36 cellular contexts compared by ENCODE assay signal in the genomic region with DNA sequence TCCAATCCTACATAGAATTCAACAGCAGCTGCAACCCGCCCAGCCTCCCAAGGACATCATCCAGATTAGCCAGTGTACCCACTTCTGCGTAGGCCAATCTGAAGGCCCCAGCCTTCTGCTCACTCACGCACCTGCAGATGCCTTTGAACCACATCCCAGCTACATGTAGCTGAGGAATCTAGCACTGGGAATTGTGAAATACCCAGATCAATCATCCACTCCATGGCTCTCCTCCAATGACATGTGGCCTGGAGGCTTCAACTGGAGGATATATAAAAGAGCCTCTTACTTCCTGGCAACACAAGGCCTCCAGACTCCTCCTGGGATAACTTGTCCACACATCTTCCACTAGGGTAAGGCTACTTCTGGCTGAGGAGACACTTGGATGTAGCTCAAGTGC. TPM values are rescaled to one million over a fixed set of nuclear protein-coding genes. Genes with fewer than 3 reads are reported as not detected.
"Had no signal": no experiment of that assay in that cellular context is flagged by ENCODE, and none has a peak within 500 bp of the region (broad histone marks: within the 10 kb centered on the region; RNA-seq: fewer than 3 reads in every experiment).

A gene with protein sequence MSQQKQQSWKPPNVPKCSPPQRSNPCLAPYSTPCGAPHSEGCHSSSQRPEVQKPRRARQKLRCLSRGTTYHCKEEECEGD (plus strand): TSS at position 301 of the 400 bp plus-strand sequence. CDS start 665 bp downstream, outside the sequence.

- H3K9me3 ChIP-seq: esophagus squamous epithelium had no signal

- ATAC-seq: activated CD4-positive, alpha-beta T cell treated with anti-CD3 and anti-CD28 coated beads for 36 hours; activated CD8-positive, alpha-beta memory T cell treated with anti-CD3 and anti-CD28 coated beads, Interleukin-2, amount 10 ng/mL, durations not matched to agents 7 days and 5 days; activated CD8-positive, alpha-beta T cell treated with anti-CD3 and anti-CD28 coated beads, Interleukin-2, amount 10 ng/mL, durations not matched to agents 7 days and 5 days; activated T-cell treated with anti-CD3 and anti-CD28 coated beads, Interleukin-2, amount 50 U/mL, for 72 hours; effector memory CD8-positive, alpha-beta T cell had no signal

- H3K4me1 Mint-ChIP-seq: activated CD4-positive, alpha-beta T cell treated with anti-CD3 and anti-CD28 coated beads for 36 hours; activated CD4-positive, alpha-beta T cell treated with anti-CD3 and anti-CD28 coated beads, Interleukin-2, amount 10 ng/mL, durations not matched to agents 24 days and 14 days; activated CD8-positive, alpha-beta memory T cell treated with anti-CD3 and anti-CD28 coated beads, Interleukin-2, amount 10 ng/mL, durations not matched to agents 7 days and 5 days had no signal

- DNase-seq: activated CD4-positive, alpha-beta memory T cell treated with anti-CD3 and anti-CD28 coated beads for 36 hours; activated CD4-positive, alpha-beta T cell treated with anti-CD3 and anti-CD28 coated beads for 36 hours; activated CD4-positive, alpha-beta T cell treated with anti-CD3 and anti-CD28 coated beads, Interleukin-2, amount 10 ng/mL, durations not matched to agents 24 days and 14 days; activated CD4-positive, CD25-positive, alpha-beta regulatory T cell; activated CD4-positive, CD25-positive, alpha-beta regulatory T cell treated with anti-CD3 and anti-CD28 coated beads, Interleukin-2, amount 50 U/mL, for 72 hours; activated CD8-positive, alpha-beta memory T cell treated with anti-CD3 and anti-CD28 coated beads, Interleukin-2, amount 10 ng/mL, durations not matched to agents 7 days and 5 days; activated CD8-positive, alpha-beta memory T cell treated with anti-CD3 and anti-CD28 coated beads, Interleukin-2, amount 50 U/mL, for 4 hours; activated CD8-positive, alpha-beta T cell treated with anti-CD3 and anti-CD28 coated beads, Interleukin-2, amount 10 ng/mL, durations not matched to agents 7 days and 5 days; activated effector memory CD4-positive, alpha-beta T cell treated with Interleukin-2 at 50 U/mL for 16 hours; activated gamma-delta T cell treated with Interleukin-2 at 50 U/mL for 16 hours; activated naive CD4-positive, alpha-beta T cell treated with anti-CD3 and anti-CD28 coated beads, Interleukin-2, amount 50 U/mL, for 16 hours; activated naive CD4-positive, alpha-beta T cell treated with Interleukin-2 at 50 U/mL for 16 hours; activated T-cell treated with anti-CD3 and anti-CD28 coated beads, Interleukin-2, amount 50 U/mL, for 1 hour; activated T-cell treated with anti-CD3 and anti-CD28 coated beads, Interleukin-2, amount 50 U/mL, for 72 hours; amniotic stem cell; anterior cingulate cortex; brain microvascular endothelial cell; caudate nucleus; cortex of kidney; dermis blood vessel endothelial cell; effector CD4-positive, alpha-beta T cell; effector memory CD8-positive, alpha-beta T cell; esophagus squamous epithelium; head of caudate nucleus; T-helper 2 cell had no signal

- H3K4me1 ChIP-seq: esophagus squamous epithelium had no signal

- H3K36me3 ChIP-seq: brain microvascular endothelial cell, esophagus squamous epithelium had no signal

- H3K9me3 Mint-ChIP-seq: activated CD4-positive, alpha-beta memory T cell treated with anti-CD3 and anti-CD28 coated beads for 36 hours; activated CD4-positive, alpha-beta T cell treated with anti-CD3 and anti-CD28 coated beads, Interleukin-2, amount 10 ng/mL, durations not matched to agents 24 days and 14 days; activated T-cell treated with anti-CD3 and anti-CD28 coated beads, Interleukin-2, amount 50 U/mL, for 72 hours; effector memory CD8-positive, alpha-beta T cell had no signal

- H3K27me3 ChIP-seq: brain microvascular endothelial cell, esophagus squamous epithelium had no signal

- H3K36me3 Mint-ChIP-seq: activated CD4-positive, alpha-beta memory T cell treated with anti-CD3 and anti-CD28 coated beads for 36 hours; activated CD8-positive, alpha-beta memory T cell treated with anti-CD3 and anti-CD28 coated beads, Interleukin-2, amount 10 ng/mL, durations not matched to agents 7 days and 5 days; activated naive CD8-positive, alpha-beta T cell had no signal

- H3K27ac ChIP-seq: brain microvascular endothelial cell, epithelial cell of prostate, esophagus squamous epithelium had no signal

- H3K4me3 Mint-ChIP-seq: activated CD4-positive, alpha-beta memory T cell treated with anti-CD3 and anti-CD28 coated beads for 36 hours; activated CD4-positive, alpha-beta T cell treated with anti-CD3 and anti-CD28 coated beads for 36 hours; activated CD4-positive, alpha-beta T cell treated with anti-CD3 and anti-CD28 coated beads, Interleukin-2, amount 10 ng/mL, durations not matched to agents 24 days and 14 days; activated CD8-positive, alpha-beta memory T cell treated with anti-CD3 and anti-CD28 coated beads, Interleukin-2, amount 10 ng/mL, durations not matched to agents 7 days and 5 days; activated CD8-positive, alpha-beta T cell treated with anti-CD3 and anti-CD28 coated beads, Interleukin-2, amount 10 ng/mL, durations not matched to agents 7 days and 5 days; activated naive CD8-positive, alpha-beta T cell; activated T-cell treated with anti-CD3 and anti-CD28 coated beads, Interleukin-2, amount 50 U/mL, for 72 hours; effector memory CD8-positive, alpha-beta T cell had no signal

- H3K27ac Mint-ChIP-seq: activated CD4-positive, alpha-beta memory T cell treated with anti-CD3 and anti-CD28 coated beads for 36 hours; activated CD4-positive, alpha-beta T cell treated with anti-CD3 and anti-CD28 coated beads for 36 hours; activated CD4-positive, alpha-beta T cell treated with anti-CD3 and anti-CD28 coated beads, Interleukin-2, amount 10 ng/mL, durations not matched to agents 24 days and 14 days; activated CD8-positive, alpha-beta memory T cell treated with anti-CD3 and anti-CD28 coated beads, Interleukin-2, amount 10 ng/mL, durations not matched to agents 7 days and 5 days; activated CD8-positive, alpha-beta T cell treated with anti-CD3 and anti-CD28 coated beads, Interleukin-2, amount 10 ng/mL, durations not matched to agents 7 days and 5 days; activated naive CD8-positive, alpha-beta T cell; activated T-cell treated with anti-CD3 and anti-CD28 coated beads, Interleukin-2, amount 50 U/mL, for 72 hours; effector memory CD8-positive, alpha-beta T cell had no signal

- H3K4me3 ChIP-seq: esophagus squamous epithelium had no signal

RNA-seq across cellular contexts. Expression of the gene that starts here (rescaled TPM):
- total RNA-seq: activated CD4-positive, alpha-beta memory T cell treated with anti-CD3 and anti-CD28 coated beads for 36 hours; activated CD4-positive, alpha-beta T cell treated with anti-CD3 and anti-CD28 coated beads for 36 hours; activated CD4-positive, alpha-beta T cell treated with anti-CD3 and anti-CD28 coated beads, Interleukin-2, amount 10 ng/mL, durations not matched to agents 24 days and 14 days; activated CD8-positive, alpha-beta memory T cell treated with anti-CD3 and anti-CD28 coated beads for 36 hours; activated CD8-positive, alpha-beta memory T cell treated with anti-CD3 and anti-CD28 coated beads, Interleukin-2, amount 10 ng/mL, durations not matched to agents 7 days and 5 days; activated CD8-positive, alpha-beta T cell treated with anti-CD3 and anti-CD28 coated beads, Interleukin-2, amount 10 ng/mL, durations not matched to agents 7 days and 5 days; activated T-cell treated with anti-CD3 and anti-CD28 coated beads, Interleukin-2, amount 50 U/mL, for 72 hours; astrocyte; chondrocyte; dermis blood vessel endothelial cell; esophagus squamous epithelium; fibroblast of lung; fibroblast of villous mesenchyme; frontal cortex; T-helper 1 cell treated with Interleukin-12 subunit alpha and Interleukin-12 subunit beta and Interleukin-4 antibody, amounts not matched to agents 30 ng/mL and 1 ng/mL, for 36 hours had no signal
- polyA plus RNA-seq: adipose tissue, esophagus, fibroblast of lung had no signal
